In genomic region chr10:25501912-25502311, GRCh38 we compare ENCODE assay signal across 18 cellular contexts.
DNase-seq lines count a peak whose midpoint lies in the region; ATAC-seq and TF ChIP-seq lines count a peak whose summit lies in the region.
"Had no signal": no experiment of that assay in that cellular context is flagged by ENCODE, and none has a peak within 500 bp of the region (broad histone marks: within the 10 kb centered on the region; RNA-seq: fewer than 3 reads in every experiment).

No MANE protein-coding gene starts in this region.

- no peaks in the 10 kb centered on the region for H4K20me1 ChIP-seq in smooth muscle cell (ENCODE audit: low read depth)

- peak overlapping the region; percentile 79 for H3K4me2 ChIP-seq in smooth muscle cell

- H3K36me3 ChIP-seq in mesodermal cell (ENCODE audit: control insufficient read depth, insufficient read depth, low read length), result no peaks in the 10 kb centered on the region
- no peaks in the 10 kb centered on the region for H3K36me3 ChIP-seq in smooth muscle cell (ENCODE audit: low read depth)

- H3K4me1 ChIP-seq in mesodermal cell (ENCODE audit: control insufficient read depth, insufficient read depth, low read length, poor library complexity, severe bottlenecking) (peaks cover 19% of the 10 kb centered on the region), smooth muscle cell (ENCODE audit: low read depth) (peaks cover 20% of the 10 kb centered on the region)

- no peaks in the 10 kb centered on the region for H3K9me3 ChIP-seq in mesodermal cell (ENCODE audit: control insufficient read depth, low read length)
- H3K9me3 ChIP-seq in smooth muscle cell (replicated peaks; ENCODE audit: low read depth), result no peaks in the 10 kb centered on the region

- peaks cover 4% of the 10 kb centered on the region for H3F3A ChIP-seq in smooth muscle cell (ENCODE audit: low read depth)

- peak; percentile 13 for DNase-seq in RPMI7951 (ENCODE audit: low read depth)
- DNase-seq in cerebellar cortex (ENCODE audit: low spot score), result peak; percentile 59
- no peak for DNase-seq in smooth muscle cell (lab: John Stamatoyannopoulos, UW; ENCODE audit: unreplicated experiment)
- DNase-seq in activated CD4-positive, alpha-beta T cell treated with anti-CD3 and anti-CD28 coated beads, Interleukin-2, amount 50 U/mL, for 4 hours, result no peak
- DNase-seq in stimulated activated naive CD4-positive, alpha-beta T cell (lab: John Stamatoyannopoulos, UW), result no peak
- DNase-seq: CD4-positive, alpha-beta T cell; EL; MV-4-11; NCI-H1417 treated with DMSO at 0.1 percent for 48 hours; NCI-H1930; NCI-H2171; NCI-H748 treated with DMSO at 0.1 percent for 48 hours had no signal

- no peak for ATAC-seq in GM19351 (IDR thresholded peaks at IDR 0.05; ENCODE audit: unreplicated experiment)
- ATAC-seq: HCT116, K562 had no signal

- H3K79me2 ChIP-seq in smooth muscle cell (ENCODE audit: low read depth), result no peaks in the 10 kb centered on the region

- H3K27ac ChIP-seq in mesodermal cell (ENCODE audit: low read depth, low read length, severe bottlenecking) (peak overlapping the region; percentile 56), smooth muscle cell (ENCODE audit: low read depth) (peak overlapping the region; percentile 54)
- H3K27ac ChIP-seq: HL-60, SK-N-MC had no signal

- 81 to 89% methylated on average over 4 of the region's 4 CpGs for WGBS in mesodermal cell (ENCODE audit: insufficient coverage in 2 of 2), 2 experiments
- WGBS in smooth muscle cell (ENCODE audit: low lambda C conversion rate), result 8% methylated on average over 4 of the region's 4 CpGs

- no peak overlapping the region for H3K9ac ChIP-seq in smooth muscle cell (ENCODE audit: low read depth)

- no peak overlapping the region for H3K4me3 ChIP-seq in mesodermal cell (ENCODE audit: extremely low read depth, insufficient read depth, low read length, poor library complexity, severe bottlenecking)
- peak overlapping the region; percentile 19 for H3K4me3 ChIP-seq in smooth muscle cell
- H3K4me3 ChIP-seq: K562, SK-N-MC had no signal

- peak overlapping the region; percentile 42 for H2AFZ ChIP-seq in smooth muscle cell (ENCODE audit: low read depth)

- H3K27me3 ChIP-seq in smooth muscle cell (ENCODE audit: low read depth), result no peaks in the 10 kb centered on the region

- no peak for TF ChIP-seq CTCF in smooth muscle cell (IDR thresholded peaks at IDR 0.05; ENCODE audit: borderline replicate concordance, insufficient read depth, poor library complexity, severe bottlenecking)

Comparison
In these comparisons a context has a peak if more than half of its experiments do, and no peak if none do; other contexts are left out.
1. DNase-seq: peak in RPMI7951 (single experiment) and cerebellar cortex (single experiment); none in smooth muscle cell (single experiment), activated CD4-positive, alpha-beta T cell treated with anti-CD3 and anti-CD28 coated beads, Interleukin-2, amount 50 U/mL, for 4 hours (0 of 2) and stimulated activated naive CD4-positive, alpha-beta T cell (0 of 6).